ENCODE assay signal across 8 cellular contexts in genomic region chr14:92039720-92040430, GRCh38. TPM values are rescaled to one million over a fixed set of nuclear protein-coding genes. Genes with fewer than 3 reads are reported as not detected.
DNase-seq lines count a peak whose midpoint lies in the region; TF ChIP-seq lines count a peak whose summit lies in the region.

Gene TRIP11, minus strand, starts transcription at chr14:92040059. Its CDS starts 374 bp downstream, at chr14:92039685.

- no peak for TF ChIP-seq CTCF in HFF-Myc (IDR thresholded peaks at IDR 0.05; ENCODE audit: low read depth, low read length, missing control alignments)
- no peak for TF ChIP-seq CTCF in SK-N-SH (IDR thresholded peaks at IDR 0.05)

- H3K36me3 ChIP-seq in SK-N-SH (replicated peaks in 1 of 2; ENCODE audit: control insufficient read depth in 1 of 2, insufficient read depth in 2 of 2, low read length in 1 of 2): peaks cover 0 to 10% of the 10 kb centered on the region in 2 experiments

- H3K9me2 ChIP-seq in SK-N-SH: no peaks in the 10 kb centered on the region

- peaks cover 8% of the 10 kb centered on the region for H3F3A ChIP-seq in SK-N-SH (replicated peaks; ENCODE audit: insufficient read depth)

- DNase-seq in GM04503 (ENCODE audit: low read depth) (peak; percentile 69), HFF-Myc (ENCODE audit: extremely low read depth, low read depth) (peak; percentile 63), NAMALWA (ENCODE audit: low spot score) (peak; percentile 94), SK-N-SH (peak; percentile 90), globus pallidus (ENCODE audit: low spot score) (peak; percentile 89), occipital lobe (lab: John Stamatoyannopoulos, UW) (peak; percentile 92)
- DNase-seq in activated naive CD4-positive, alpha-beta T cell treated with anti-CD3 and anti-CD28 coated beads, Interleukin-2, amount 50 U/mL, for 16 hours: peak; percentile 95

- TF ChIP-seq EP300 in SK-N-SH (IDR thresholded peaks at IDR 0.05; ENCODE audit: borderline replicate concordance in 1 of 2, low read depth in 1 of 2, low read length in 1 of 2): no peak

- H3K4me2 ChIP-seq in SK-N-SH: peak within 1 kb of the TSS; percentile 95

- no peaks in the 10 kb centered on the region for H3K27me3 ChIP-seq in SK-N-SH (ENCODE audit: insufficient read depth)

- H3K79me2 ChIP-seq in SK-N-SH (ENCODE audit: insufficient read depth): peaks cover 61% of the 10 kb centered on the region

- under 1% methylated on average over 32 of the region's 57 CpGs for WGBS in SK-N-SH (ENCODE audit: low lambda C conversion rate)

- H3K9ac ChIP-seq in SK-N-SH: peak within 1 kb of the TSS; percentile 94

- H2AFZ ChIP-seq in SK-N-SH (ENCODE audit: low read depth): peak within 1 kb of the TSS; percentile 80

- H3K4me3 ChIP-seq in HFF-Myc (replicated peaks; ENCODE audit: low read depth, low read length) (peak within 1 kb of the TSS; percentile 78), SK-N-SH (ENCODE audit: low read depth in 2 of 2, low read length in 1 of 2) (peak within 1 kb of the TSS; percentile 83 to 92)

- peaks cover 7 to 12% of the 10 kb centered on the region in 2 experiments; a peak in 3 of 4 replicates for H3K4me1 ChIP-seq in SK-N-SH (ENCODE audit: control insufficient read depth in 1 of 2, insufficient read depth in 2 of 2, low read depth in 1 of 2, low read length in 1 of 2)

- H4K20me1 ChIP-seq in SK-N-SH (ENCODE audit: insufficient read depth): peaks cover 28% of the 10 kb centered on the region

- CTCF ChIA-PET in SK-N-SH (lab: Yijun Ruan, JAX): interaction anchor here (0.9 to 1.7 kb wide), 5 partner anchors 10 to 67 kb away, joined by 3 to 4 read pairs (median 3); partner anchors contain the start of gene ATXN3

- no peaks in the 10 kb centered on the region for H3K9me3 ChIP-seq in SK-N-SH

- peak within 1 kb of the TSS; percentile 96 for H3K27ac ChIP-seq in SK-N-SH (ENCODE audit: low read depth in 2 of 2, low read length in 1 of 2)
- peak within 1 kb of the TSS; percentile 77 for H3K27ac ChIP-seq in temporal lobe (ENCODE audit: low read depth, low read length)

- POLR2A ChIA-PET in SK-N-SH (lab: Yijun Ruan, JAX): interaction anchor here (1.5 to 2.2 kb wide), 4 partner anchors 16 to 82 kb away, joined by 5 to 13 read pairs (median 6); partner anchors contain the start of genes ATXN3, CPSF2 and NDUFB1

- TF ChIP-seq RAD21 in SK-N-SH (IDR thresholded peaks at IDR 0.05; ENCODE audit: low read length): no peak

TF ChIP-seq in SK-N-SH, 30 proteins besides CTCF, POLR2A, EP300 and RAD21:
- TF ChIP-seq RXRA (IDR thresholded peaks at IDR 0.05; ENCODE audit: borderline replicate concordance, low read depth) (no peak), GABPA (IDR thresholded peaks at IDR 0.05; ENCODE audit: low read depth) (peak; percentile 79), USF2 (IDR thresholded peaks at IDR 0.05; ENCODE audit: borderline replicate concordance, low read depth, low read length) (no peak), FOSL2 (IDR thresholded peaks at IDR 0.05; ENCODE audit: borderline replicate concordance, low read depth) (no peak), MXI1 (IDR thresholded peaks at IDR 0.05; ENCODE audit: low read depth, low read length) (peak; percentile 96), ZBTB33 (IDR thresholded peaks at IDR 0.05; ENCODE audit: borderline replicate concordance, low read depth) (no peak), USF1 (IDR thresholded peaks at IDR 0.05; ENCODE audit: borderline replicate concordance, low read depth) (0 out of 2 replicates have a peak, but pooled peaks have one; percentile 3), JUND (IDR thresholded peaks at IDR 0.05) (0 out of 2 replicates have a peak, but pooled peaks have one; percentile 3), TAF1 (IDR thresholded peaks at IDR 0.05; ENCODE audit: borderline replicate concordance, low read depth, low read length) (peak; percentile 91), REST (IDR thresholded peaks at IDR 0.05; ENCODE audit: low read depth, low read length) (0 out of 2 replicates have a peak, but pooled peaks have one; percentile 53), SMC3 (IDR thresholded peaks at IDR 0.05; ENCODE audit: low read depth, low read length) (no peak), POLR2AphosphoS5 (IDR thresholded peaks at IDR 0.05; ENCODE audit: low read depth, low read length) (peak; percentile 91), TCF12 (IDR thresholded peaks at IDR 0.05) (no peak), GATA2 (CRISPR knock-in tag; IDR thresholded peaks at IDR 0.05) (no peak), CHD2 (IDR thresholded peaks at IDR 0.05; ENCODE audit: low read length, partially characterized antibody) (peak; percentile 53), SIN3A (IDR thresholded peaks at IDR 0.05; ENCODE audit: borderline replicate concordance, low read depth, low read length) (peak; percentile 87), YY1 (IDR thresholded peaks at IDR 0.05; ENCODE audit: low read depth) (peak; percentile 95), PBX3 (IDR thresholded peaks at IDR 0.05) (no peak; the same call in 1 of the 2 replicates), MAX (IDR thresholded peaks at IDR 0.05; ENCODE audit: low read depth) (peak; percentile 75; the same call in 1 of the 2 replicates)

RNA-seq across cellular contexts. Expression of gene TRIP11, which starts in this region (rescaled TPM):
- 4.6 and 7.2 TPM in 2 replicates for polyA plus RNA-seq in SK-N-SH (2012; rRNA removed)
- polyA plus RNA-seq in SK-N-SH (2012; cell fraction: cytosol; rRNA removed): 7.1 and 7.7 TPM in 2 replicates
- 2.8 and 5.8 TPM in 2 replicates for polyA plus RNA-seq in SK-N-SH (2012; cell fraction: nucleus; rRNA removed)
- total RNA-seq in occipital lobe: 49.4 TPM
- total RNA-seq in temporal lobe: 26.1 TPM

Comparison
In these comparisons a context has a peak if more than half of its experiments do, and no peak if none do; other contexts are left out.
1. Peak in every context shown above with its lines: DNase-seq, H3K4me3 ChIP-seq and H3K27ac ChIP-seq.